In the genomic region with DNA sequence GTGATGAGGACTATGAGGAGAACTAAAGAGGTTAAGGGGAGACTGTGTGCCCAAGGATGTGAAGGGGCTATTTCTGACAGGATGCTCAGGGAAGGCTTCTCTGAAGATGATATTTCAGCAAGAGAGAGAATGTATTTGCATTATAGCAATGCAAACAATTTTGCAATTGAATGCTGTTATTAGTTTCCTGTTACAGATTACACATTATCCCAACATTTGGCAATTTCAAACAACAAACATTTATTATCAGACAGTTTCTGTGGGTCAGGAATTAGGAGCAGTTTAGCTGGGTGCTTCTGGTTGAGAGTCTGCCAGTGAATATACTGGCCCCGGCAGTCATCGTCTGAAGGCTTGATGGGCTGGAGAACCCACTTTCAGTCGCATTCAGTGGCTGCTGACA, we compare ENCODE assay signal across 21 cellular contexts.
"Had no signal": no experiment of that assay in that cellular context is flagged by ENCODE, and none has a peak within 500 bp of the region (broad histone marks: within the 10 kb centered on the region; RNA-seq: fewer than 3 reads in every experiment).

No MANE protein-coding gene starts in this region.

- H3K27ac ChIP-seq: coronary artery, epithelial cell of prostate, esophagus squamous epithelium, gastrocnemius medialis, heart right ventricle, left ventricle myocardium inferior, lower lobe of right lung had no signal

- H3K4me1 ChIP-seq: esophagus squamous epithelium, gastrocnemius medialis, left ventricle myocardium inferior, lower lobe of right lung had no signal

- ATAC-seq: effector memory CD8-positive, alpha-beta T cell; esophagus mucosa; gastrocnemius medialis; heart right ventricle; left cardiac atrium; lower lobe of right lung; mucosa of descending colon had no signal

- H3K9me3 ChIP-seq: esophagus squamous epithelium, gastrocnemius medialis, left ventricle myocardium inferior, lower lobe of right lung, mucosa of descending colon had no signal

- H3K27me3 ChIP-seq: esophagus squamous epithelium, gastrocnemius medialis, heart right ventricle had no signal

- H3K4me3 ChIP-seq: coronary artery, esophagus squamous epithelium, gastrocnemius medialis, heart right ventricle, left ventricle myocardium inferior, lower lobe of right lung, mucosa of descending colon had no signal

- DNase-seq: effector CD8-positive, alpha-beta T cell; effector memory CD8-positive, alpha-beta T cell; endodermal cell; erythroblast; esophagus squamous epithelium; foreskin fibroblast; foreskin melanocyte; gastrocnemius medialis; glutamatergic neuron; head of caudate nucleus; heart right ventricle; hippocampal formation; left cardiac atrium; left ventricle myocardium inferior; lower lobe of right lung; mesenchymal stem cell; mucosa of descending colon; naive B cell had no signal

- H3K36me3 ChIP-seq: gastrocnemius medialis, lower lobe of right lung had no signal
